Comparison of ENCODE assay signal across 8 cellular contexts in genomic region chr5:140174472-140175366, GRCh38.
DNase-seq lines count a peak whose midpoint lies in the region; ATAC-seq lines count a peak whose summit lies in the region.

Gene CYSTM1 (plus strand): TSS chr5:140175188. CDS start chr5:140194466, 19,278 bp downstream.

- DNase-seq in Ammon's horn (ENCODE audit: low spot score) (peak; percentile 95), GM19238 (ENCODE audit: insufficient read length, low spot score) (peak; percentile 85), NCI-H524 (lab: John Stamatoyannopoulos, UW) (peak; percentile 93 to 95), kidney tubule cell (ENCODE audit: low spot score) (peak; percentile 97)
- DNase-seq in activated CD4-positive, alpha-beta T cell treated with anti-CD3 and anti-CD28 coated beads for 48 hours: peak; percentile 96
- DNase-seq in stimulated activated CD4-positive, alpha-beta T cell treated with anti-CD3 and anti-CD28 coated beads, Interleukin-1b, Interleukin-23, amount 100 ng/mL, for 24 hours (ENCODE audit: low read depth in 4 of 4, low spot score in 1 of 4): peak; percentile 85 to 95 (median 92)

- peak; percentile 95 for ATAC-seq in HG03439 (IDR thresholded peaks at IDR 0.05; ENCODE audit: unreplicated experiment)

- H3K27ac ChIP-seq in cingulate gyrus (ENCODE audit: low read depth, low read length): peak within 1 kb of the TSS; percentile 95

Comparison
In these comparisons a context has a peak if more than half of its experiments do, and no peak if none do; other contexts are left out.
1. Peak in every context shown above with its lines: DNase-seq, ATAC-seq and H3K27ac ChIP-seq.